ENCODE assay signal across 8 cellular contexts in genomic region chr17:31857920-31858646, GRCh38. TPM values are rescaled to one million over a fixed set of nuclear protein-coding genes. Genes with fewer than 3 reads are reported as not detected.
DNase-seq lines count a peak whose midpoint lies in the region; ATAC-seq, FAIRE-seq and TF ChIP-seq lines count a peak whose summit lies in the region.

No MANE protein-coding gene starts in this region.

- WGBS in small intestine, 3 donors: 26 to 34% (median 31%) methylated on average over 13 of the region's 13 CpGs

- H3K27ac ChIP-seq in small intestine (ENCODE audit: low read depth in 1 of 2, low read length in 1 of 2): peak overlapping the region in 1 of 2 donors; percentile 45

- H3K27me3 ChIP-seq in iPS-15b (ENCODE audit: control insufficient read depth, insufficient read depth, low read length) (peaks cover 7% of the 10 kb centered on the region), small intestine (ENCODE audit: control insufficient read depth in 2 of 2, insufficient read depth in 2 of 2, low read length in 2 of 2) (no peaks in the 10 kb centered on the region)

- H3K4me1 ChIP-seq in iPS-15b (ENCODE audit: control insufficient read depth, insufficient read depth, low read length) (peaks cover 3% of the 10 kb centered on the region), small intestine (ENCODE audit: control insufficient read depth in 2 of 2, insufficient read depth in 1 of 2, low read depth in 1 of 2, low read length in 1 of 2) (peaks cover 0 to 2% of the 10 kb centered on the region in 2 donors)

- H3K4me3 ChIP-seq in iPS-15b (ENCODE audit: low read depth, low read length) (peak overlapping the region; percentile 76), small intestine (ENCODE audit: low read depth in 1 of 2, low read length in 2 of 2) (peak overlapping the region; percentile 78 to 88)

- no peak for FAIRE-seq in small intestine (lab: Jason Lieb, UNC)

- H3K9me3 Mint-ChIP-seq in CD14-positive monocyte: no peaks in the 10 kb centered on the region
- no peaks in the 10 kb centered on the region for H3K9me3 Mint-ChIP-seq in activated naive CD8-positive, alpha-beta T cell (ENCODE audit: low read depth)

- H3K27me3 Mint-ChIP-seq in CD14-positive monocyte (ENCODE audit: low read depth in 3 of 3): peaks cover 0 to 2% (median 0%) of the 10 kb centered on the region in 3 donors
- H3K27me3 Mint-ChIP-seq in activated naive CD8-positive, alpha-beta T cell: no peaks in the 10 kb centered on the region

- H3K4me1 Mint-ChIP-seq in CD14-positive monocyte: peaks cover 23% of the 10 kb centered on the region
- H3K4me1 Mint-ChIP-seq in activated naive CD8-positive, alpha-beta T cell (ENCODE audit: low read depth): peaks cover 22% of the 10 kb centered on the region

- no peak for DNase-seq in CD14-positive monocyte (ENCODE audit: low spot score)
- DNase-seq in small intestine: peak; percentile 23
- DNase-seq in kidney glomerular epithelial cell (lab: John Stamatoyannopoulos, UW): no peak
- no peak for DNase-seq in ecto neural progenitor cell (ENCODE audit: low spot score)

- H3K27ac Mint-ChIP-seq in CD14-positive monocyte: peak overlapping the region in 5 of 7 donors; percentile 7 to 78 (median 45)
- peak overlapping the region; percentile 74 for H3K27ac Mint-ChIP-seq in activated naive CD8-positive, alpha-beta T cell

- peak overlapping the region; percentile 84 to 91 for H3K4me3 Mint-ChIP-seq in CD14-positive monocyte
- peak overlapping the region; percentile 91 for H3K4me3 Mint-ChIP-seq in activated naive CD8-positive, alpha-beta T cell

- H3K36me3 ChIP-seq in iPS-15b (ENCODE audit: control insufficient read depth, insufficient read depth, low read length) (peaks cover 3% of the 10 kb centered on the region), small intestine (ENCODE audit: control insufficient read depth in 2 of 2, insufficient read depth in 2 of 2, low read length in 2 of 2) (peaks cover 0 to 5% of the 10 kb centered on the region in 2 donors)

- H3K9me3 ChIP-seq in iPS-15b (ENCODE audit: control insufficient read depth, insufficient read depth, low read length): no peaks in the 10 kb centered on the region
- no peaks in the 10 kb centered on the region for H3K9me3 ChIP-seq in small intestine (ENCODE audit: control insufficient read depth, low read depth)

- ATAC-seq in HG02759 (IDR thresholded peaks at IDR 0.05; ENCODE audit: unreplicated experiment): peak; percentile 8
- no peak for ATAC-seq in HG02763 (IDR thresholded peaks at IDR 0.05; ENCODE audit: unreplicated experiment)

- no peak for TF ChIP-seq CTCF in CD14-positive monocyte (IDR thresholded peaks at IDR 0.05)

- H3K36me3 Mint-ChIP-seq in CD14-positive monocyte: peaks cover 9 to 23% of the 10 kb centered on the region in 2 donors
- H3K36me3 Mint-ChIP-seq in activated naive CD8-positive, alpha-beta T cell: peaks cover 7% of the 10 kb centered on the region

- no peak overlapping the region for H3K9ac ChIP-seq in iPS-15b (ENCODE audit: low read depth, low read length)

- intact Hi-C loops in CD14-positive monocyte (cut with micrococcal nuclease): loop anchor here (5.0 kb wide), 1 partner anchor 44 kb away; the partner anchor contains the start of gene UTP6 (in 2 of the 2)

RNA-seq across cellular contexts. Expression of gene COPRS, which starts 1.0 kb away (rescaled TPM):
- polyA plus RNA-seq in CD14-positive monocyte: 10 to 100 TPM; 38.9 to 40.0 TPM
- polyA plus RNA-seq in small intestine: 10 to 100 TPM; 12.7 to 32.7 (median 31.6) TPM

RNA-seq across cellular contexts. Expression of gene UTP6, which starts 43.4 kb away (rescaled TPM):
- polyA plus RNA-seq in CD14-positive monocyte (10 to 100 TPM; 43.3 to 50.5 TPM), small intestine (10 to 100 TPM; 35.4 to 43.4 (median 39.3) TPM)
